Comparison of ENCODE assay signal across 12 cellular contexts in the genomic region with DNA sequence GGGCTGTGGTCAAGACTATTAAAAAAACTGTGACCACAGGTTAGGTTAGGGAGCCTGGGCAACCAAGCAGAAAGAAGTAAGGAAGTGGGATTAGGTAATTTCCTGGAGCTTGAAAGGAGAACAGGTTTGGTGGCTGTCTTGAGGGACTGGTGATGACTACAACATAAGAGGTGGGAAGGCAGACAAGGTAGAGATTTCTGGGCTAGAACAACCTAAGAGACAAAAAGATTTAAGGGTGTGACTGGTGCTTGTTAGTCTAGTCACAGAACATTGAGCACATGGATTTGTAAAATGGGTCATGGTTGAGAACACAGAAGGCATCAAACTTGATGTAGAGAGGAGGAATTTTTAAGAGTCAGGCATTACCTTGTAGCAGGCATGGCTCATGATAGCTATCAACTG.
DNase-seq lines count a peak whose midpoint lies in the region; ATAC-seq and TF ChIP-seq lines count a peak whose summit lies in the region.
"Had no signal": no experiment of that assay in that cellular context is flagged by ENCODE, and none has a peak within 500 bp of the region (broad histone marks: within the 10 kb centered on the region; RNA-seq: fewer than 3 reads in every experiment).

No MANE protein-coding gene starts in this region.

- H3K9me3 Mint-ChIP-seq in CD4-positive, CD25-positive, alpha-beta regulatory T cell: peaks cover 0 to 2% (median 0%) of the 10 kb centered on the region in 7 donors
- H3K9me3 Mint-ChIP-seq: neural crest cell had no signal

- H3K4me3 Mint-ChIP-seq in CD4-positive, CD25-positive, alpha-beta regulatory T cell: no peak overlapping the region
- H3K4me3 Mint-ChIP-seq: neural crest cell had no signal

- H3K36me3 ChIP-seq in CD4-positive, CD25-positive, alpha-beta regulatory T cell (ENCODE audit: control insufficient read depth, insufficient read depth, low read length): peaks cover 11% of the 10 kb centered on the region
- 0 out of 2 replicates have a peak, but pooled peaks cover 4% of the 10 kb centered on the region for H3K36me3 ChIP-seq in RWPE2 (ENCODE audit: low read depth)

- ATAC-seq in CD4-positive, CD25-positive, alpha-beta regulatory T cell (ENCODE audit: low read depth in 2 of 2): no peak
- ATAC-seq in RWPE2 (ENCODE audit: low read depth) (peak; percentile 62), GM21381 (IDR thresholded peaks at IDR 0.05; ENCODE audit: unreplicated experiment) (no peak)

- no peaks in the 10 kb centered on the region for H3K9me3 ChIP-seq in CD4-positive, CD25-positive, alpha-beta regulatory T cell (ENCODE audit: control insufficient read depth in 2 of 2, low read length in 2 of 2)
- no peaks in the 10 kb centered on the region for H3K9me3 ChIP-seq in RWPE2 (ENCODE audit: severe bottlenecking)

- DNase-seq in CD4-positive, CD25-positive, alpha-beta regulatory T cell: peak in 1 of 3 donors; percentile 22
- DNase-seq in HK-2 (ENCODE audit: unreplicated experiment) (peak; percentile 20), RWPE2 (ENCODE audit: low spot score) (no peak), left kidney (ENCODE audit: low read depth, low spot score) (peak; percentile 62), NCI-H1436 treated with DMSO at 0.1 percent for 48 hours (lab: John Stamatoyannopoulos, UW) (no peak), NCI-H1092 (lab: John Stamatoyannopoulos, UW) (no peak), C1 segment of cervical spinal cord (lab: John Stamatoyannopoulos, UW) (no peak)
- DNase-seq: activated CD4-positive, alpha-beta T cell treated with anti-CD3 and anti-CD28 coated beads for 48 hours; left cardiac atrium; NCI-H2081 treated with DMSO at 0.1 percent for 48 hours had no signal

- H3K27me3 Mint-ChIP-seq in CD4-positive, CD25-positive, alpha-beta regulatory T cell: no peaks in the 10 kb centered on the region

- H3K4me3 ChIP-seq in CD4-positive, CD25-positive, alpha-beta regulatory T cell (ENCODE audit: low read depth, low read length): peak overlapping the region; percentile 34
- H3K4me3 ChIP-seq in RWPE2 (ENCODE audit: severe bottlenecking): no peak overlapping the region

- peaks cover 25% of the 10 kb centered on the region for H3K36me3 Mint-ChIP-seq in CD4-positive, CD25-positive, alpha-beta regulatory T cell

- no peak overlapping the region for H3K27ac Mint-ChIP-seq in CD4-positive, CD25-positive, alpha-beta regulatory T cell

- peaks cover 21 to 35% (median 22%) of the 10 kb centered on the region in 4 donors for H3K4me1 Mint-ChIP-seq in CD4-positive, CD25-positive, alpha-beta regulatory T cell

- peak overlapping the region; percentile 38 for H3K27ac ChIP-seq in CD4-positive, CD25-positive, alpha-beta regulatory T cell (ENCODE audit: insufficient read depth, low read length, poor library complexity, severe bottlenecking)
- H3K27ac ChIP-seq in RWPE2 (ENCODE audit: poor library complexity, severe bottlenecking): no peak overlapping the region

- TF ChIP-seq CTCF in RWPE2 (IDR thresholded peaks at IDR 0.05; ENCODE audit: poor library complexity, severe bottlenecking): no peak

- no peaks in the 10 kb centered on the region for H3K27me3 ChIP-seq in CD4-positive, CD25-positive, alpha-beta regulatory T cell (ENCODE audit: control insufficient read depth, insufficient read depth, low read length)
- H3K27me3 ChIP-seq in RWPE2 (ENCODE audit: insufficient read depth, poor library complexity, severe bottlenecking): no peaks in the 10 kb centered on the region

- peaks cover 50% of the 10 kb centered on the region for H3K4me1 ChIP-seq in CD4-positive, CD25-positive, alpha-beta regulatory T cell (ENCODE audit: control insufficient read depth, insufficient read depth, low read length, poor library complexity, severe bottlenecking)
- H3K4me1 ChIP-seq in RWPE2 (ENCODE audit: insufficient read depth, poor library complexity, severe bottlenecking): peaks cover 7% of the 10 kb centered on the region

Comparison
In these comparisons a context has a peak if more than half of its experiments do, and no peak if none do; other contexts are left out.
1. DNase-seq: peak in HK-2 (single experiment) and left kidney (single experiment); none in RWPE2 (single experiment), NCI-H1436 treated with DMSO at 0.1 percent for 48 hours (single experiment), NCI-H1092 (single experiment) and C1 segment of cervical spinal cord (0 of 14).